22 cellular contexts compared by ENCODE assay signal in genomic region chr1:233389867-233390266, GRCh38.
"Had no signal": no experiment of that assay in that cellular context is flagged by ENCODE, and none has a peak within 500 bp of the region (broad histone marks: within the 10 kb centered on the region; RNA-seq: fewer than 3 reads in every experiment).

No MANE protein-coding gene starts in this region.

- H3K4me1 ChIP-seq: parathyroid adenoma, testis, upper lobe of left lung had no signal

- H3K4me1 Mint-ChIP-seq: activated naive CD8-positive, alpha-beta T cell treated with anti-CD3 and anti-CD28 coated beads, Interleukin-2, amount 10 ng/mL, durations not matched to agents 7 days and 5 days; stimulated activated memory B cell treated with anti-CD40 and anti-IgM and Interleukin-4, amounts not matched to agents 10 μg/mL and 1 μg/mL and 100 μg/mL, for 72 hours had no signal

- H3K27ac Mint-ChIP-seq: activated naive CD8-positive, alpha-beta T cell treated with anti-CD3 and anti-CD28 coated beads, Interleukin-2, amount 10 ng/mL, durations not matched to agents 7 days and 5 days; mesothelial cell of epicardium; natural killer cell treated with Interleukin-12 subunit alpha and Interleukin-12 subunit beta and Interleukin-15 and Interleukin-18, amount 100 ng/mL, for 72 hours; stimulated activated memory B cell treated with anti-CD40 and anti-IgM and Interleukin-4, amounts not matched to agents 10 μg/mL and 1 μg/mL and 100 μg/mL, for 72 hours had no signal

- DNase-seq: activated CD4-positive, alpha-beta T cell treated with anti-CD3 and anti-CD28 coated beads, Interleukin-2, amount 50 U/mL, for 48 hours; activated naive CD4-positive, alpha-beta T cell treated with Interleukin-2 at 50 U/mL for 16 hours; activated naive CD8-positive, alpha-beta T cell treated with anti-CD3 and anti-CD28 coated beads, Interleukin-2, amount 10 ng/mL, durations not matched to agents 7 days and 5 days; activated T-cell treated with anti-CD3 and anti-CD28 coated beads for 4 hours; amygdala; dorsolateral prefrontal cortex; foreskin melanocyte; glutamatergic neuron; hypothalamus; islet precursor cell; stimulated activated CD4-positive, alpha-beta T cell treated with anti-CD3 and anti-CD28 coated beads, Interleukin-4, amount 100 ng/mL, for 24 hours; T-helper 2 cell; testis; upper lobe of left lung had no signal

- H3K9me3 Mint-ChIP-seq: activated naive CD8-positive, alpha-beta T cell treated with anti-CD3 and anti-CD28 coated beads, Interleukin-2, amount 10 ng/mL, durations not matched to agents 7 days and 5 days; natural killer cell treated with Interleukin-12 subunit alpha and Interleukin-12 subunit beta and Interleukin-15 and Interleukin-18, amount 100 ng/mL, for 72 hours; stimulated activated memory B cell treated with anti-CD40 and anti-IgM and Interleukin-4, amounts not matched to agents 10 μg/mL and 1 μg/mL and 100 μg/mL, for 72 hours had no signal

- H3K36me3 ChIP-seq: upper lobe of left lung had no signal

- H3K4me3 Mint-ChIP-seq: activated naive CD8-positive, alpha-beta T cell treated with anti-CD3 and anti-CD28 coated beads, Interleukin-2, amount 10 ng/mL, durations not matched to agents 7 days and 5 days; mesothelial cell of epicardium; natural killer cell treated with Interleukin-12 subunit alpha and Interleukin-12 subunit beta and Interleukin-15 and Interleukin-18, amount 100 ng/mL, for 72 hours; stimulated activated memory B cell treated with anti-CD40 and anti-IgM and Interleukin-4, amounts not matched to agents 10 μg/mL and 1 μg/mL and 100 μg/mL, for 72 hours had no signal

- H3K27ac ChIP-seq: dorsolateral prefrontal cortex, parathyroid adenoma, testis, upper lobe of left lung had no signal

- ATAC-seq: left lobe of liver; natural killer cell treated with Interleukin-12 subunit alpha and Interleukin-12 subunit beta and Interleukin-15 and Interleukin-18, amount 100 ng/mL, for 72 hours; sciatic nerve; stimulated activated memory B cell treated with anti-CD40 and anti-IgM and Interleukin-4, amounts not matched to agents 10 μg/mL and 1 μg/mL and 100 μg/mL, for 72 hours had no signal

- H3K27me3 ChIP-seq: testis, upper lobe of left lung had no signal

- H3K9me3 ChIP-seq: testis, upper lobe of left lung had no signal

- H3K36me3 Mint-ChIP-seq: activated naive CD8-positive, alpha-beta T cell treated with anti-CD3 and anti-CD28 coated beads, Interleukin-2, amount 10 ng/mL, durations not matched to agents 7 days and 5 days; natural killer cell treated with Interleukin-12 subunit alpha and Interleukin-12 subunit beta and Interleukin-15 and Interleukin-18, amount 100 ng/mL, for 72 hours; stimulated activated memory B cell treated with anti-CD40 and anti-IgM and Interleukin-4, amounts not matched to agents 10 μg/mL and 1 μg/mL and 100 μg/mL, for 72 hours had no signal

- H3K4me3 ChIP-seq: dorsolateral prefrontal cortex, lung, smooth muscle cell, testis, upper lobe of left lung had no signal
